Comparison of ENCODE assay signal across 22 cellular contexts in the genomic region with DNA sequence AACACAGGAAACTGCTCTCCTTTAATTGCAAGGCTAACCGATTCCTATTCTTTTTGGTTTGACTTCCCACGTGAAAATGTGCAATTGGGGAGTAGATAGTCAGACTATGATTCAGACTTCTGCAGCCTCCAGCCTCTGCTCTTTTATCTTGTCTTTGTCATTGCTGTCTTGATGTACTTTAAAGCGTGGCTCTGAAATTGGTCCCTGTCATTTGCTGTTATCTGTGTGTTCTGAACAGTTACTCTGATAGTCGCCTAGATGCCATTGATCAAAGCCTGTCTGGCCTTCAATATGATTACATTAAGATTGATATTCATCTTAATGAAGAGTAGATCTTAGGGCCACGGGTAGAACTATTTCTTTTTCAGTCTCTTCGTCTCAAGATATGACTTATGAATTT.
DNase-seq lines count a peak whose midpoint lies in the region; TF ChIP-seq lines count a peak whose summit lies in the region.
"Had no signal": no experiment of that assay in that cellular context is flagged by ENCODE, and none has a peak within 500 bp of the region (broad histone marks: within the 10 kb centered on the region; RNA-seq: fewer than 3 reads in every experiment).

No MANE protein-coding gene starts in this region.

- DNase-seq in BE2C (peak; percentile 14), SK-N-SH (no peak), glutamatergic neuron (no peak), T1000 (lab: John Stamatoyannopoulos, UW) (no peak), pons (ENCODE audit: low spot score) (no peak), endothelial cell (ENCODE audit: low spot score) (no peak)
- no peak for DNase-seq in effector CD8-positive, alpha-beta T cell (lab: John Stamatoyannopoulos, UW)
- DNase-seq: CD4-positive, alpha-beta T cell; CD8-positive, alpha-beta memory T cell; DMS 273 treated with DMSO at 0.1 percent for 48 hours; DMS79; EL; GDM1; GM23248; H7; HCEC 1CT had no signal

- H3K9me3 ChIP-seq in BE2C: no peaks in the 10 kb centered on the region
- H3K9me3 ChIP-seq in SK-N-SH: no peaks in the 10 kb centered on the region
- H3K9me3 ChIP-seq in mesodermal cell (ENCODE audit: control insufficient read depth, low read length): no peaks in the 10 kb centered on the region
- H3K9me3 ChIP-seq: BLaER1 treated with 17β-estradiol and CSF1 and Interleukin-3, amounts not matched to agents 10 nM and 100 nM had no signal

- TF ChIP-seq EP300 in SK-N-SH (IDR thresholded peaks at IDR 0.05; ENCODE audit: borderline replicate concordance in 1 of 2, low read depth in 1 of 2, low read length in 1 of 2): peak in 1 of 2 experiments; percentile 39; a peak in 1 of 4 replicates

- no peak for TF ChIP-seq CTCF in BE2C (IDR thresholded peaks at IDR 0.05; ENCODE audit: low read depth, low read length)
- TF ChIP-seq CTCF in SK-N-SH (IDR thresholded peaks at IDR 0.05): no peak
- no peak for TF ChIP-seq CTCF in glutamatergic neuron (IDR thresholded peaks at IDR 0.05; ENCODE audit: partially characterized antibody, unreplicated experiment)
- TF ChIP-seq CTCF in endothelial cell (IDR thresholded peaks at IDR 0.05; ENCODE audit: unreplicated experiment): no peak

- H3K27ac ChIP-seq in SK-N-SH (ENCODE audit: low read depth in 2 of 2, low read length in 1 of 2): no peak overlapping the region; a peak in 1 of 4 replicates
- peak overlapping the region; percentile 16 for H3K27ac ChIP-seq in mesodermal cell (ENCODE audit: low read depth, low read length, severe bottlenecking)
- H3K27ac ChIP-seq: 22Rv1; BLaER1 treated with 17β-estradiol and CSF1 and Interleukin-3, amounts not matched to agents 10 nM and 100 nM; GM23248 had no signal

- TF ChIP-seq RAD21 in SK-N-SH (IDR thresholded peaks at IDR 0.05; ENCODE audit: low read length): no peak; the same call in 1 of the 2 replicates

- H3K27me3 ChIP-seq in BE2C (no peaks in the 10 kb centered on the region), SK-N-SH (ENCODE audit: insufficient read depth) (no peaks in the 10 kb centered on the region)
- H3K27me3 ChIP-seq: BLaER1 treated with 17β-estradiol and CSF1 and Interleukin-3, amounts not matched to agents 10 nM and 100 nM had no signal

- H3K36me3 ChIP-seq in BE2C (no peaks in the 10 kb centered on the region), SK-N-SH (replicated peaks in 1 of 2; ENCODE audit: control insufficient read depth in 1 of 2, insufficient read depth in 2 of 2, low read length in 1 of 2) (no peaks in the 10 kb centered on the region), mesodermal cell (ENCODE audit: control insufficient read depth, insufficient read depth, low read length) (no peaks in the 10 kb centered on the region)
- H3K36me3 ChIP-seq: BLaER1 treated with 17β-estradiol and CSF1 and Interleukin-3, amounts not matched to agents 10 nM and 100 nM had no signal

- no peak overlapping the region for H3K4me3 Mint-ChIP-seq in glutamatergic neuron (ENCODE audit: unreplicated experiment)
- no peak overlapping the region for H3K4me3 Mint-ChIP-seq in endothelial cell (ENCODE audit: unreplicated experiment)
- H3K4me3 Mint-ChIP-seq: B cell; CD14-positive monocyte; CD4-positive, alpha-beta T cell; CD8-positive, alpha-beta memory T cell had no signal

- H3K4me2 ChIP-seq in SK-N-SH: no peak overlapping the region
- H3K4me2 ChIP-seq: BLaER1 treated with 17β-estradiol and CSF1 and Interleukin-3, amounts not matched to agents 10 nM and 100 nM had no signal

- WGBS in SK-N-SH (ENCODE audit: low lambda C conversion rate): 8% methylated on average over 6 of the region's 6 CpGs
- WGBS in mesodermal cell (ENCODE audit: insufficient coverage in 2 of 2), 2 experiments: 80% methylated on average over 2 of the region's 6 CpGs; no CpG with 5 or more reads in 1 of the 2 experiments

- POLR2A ChIA-PET in SK-N-SH (lab: Yijun Ruan, JAX): no interaction called here

- H3F3A ChIP-seq in SK-N-SH (replicated peaks; ENCODE audit: insufficient read depth): no peaks in the 10 kb centered on the region

- CTCF ChIA-PET in SK-N-SH (lab: Yijun Ruan, JAX): no interaction called here

- H3K27ac Mint-ChIP-seq in glutamatergic neuron (ENCODE audit: unreplicated experiment) (peak overlapping the region; percentile 28), endothelial cell (ENCODE audit: unreplicated experiment) (no peak overlapping the region)
- H3K27ac Mint-ChIP-seq: B cell; CD14-positive monocyte; CD4-positive, alpha-beta T cell; CD8-positive, alpha-beta memory T cell had no signal

- H3K4me1 Mint-ChIP-seq in glutamatergic neuron (ENCODE audit: low read depth, unreplicated experiment) (peaks cover 28% of the 10 kb centered on the region), endothelial cell (ENCODE audit: unreplicated experiment) (no peaks in the 10 kb centered on the region)
- H3K4me1 Mint-ChIP-seq: B cell; CD14-positive monocyte; CD8-positive, alpha-beta memory T cell had no signal

- H2AFZ ChIP-seq in SK-N-SH (ENCODE audit: low read depth): no peak overlapping the region
- H2AFZ ChIP-seq: GM23248 had no signal

- H3K4me1 ChIP-seq in BE2C (peaks cover 30% of the 10 kb centered on the region), SK-N-SH (ENCODE audit: control insufficient read depth in 1 of 2, insufficient read depth in 2 of 2, low read depth in 1 of 2, low read length in 1 of 2) (no peaks in the 10 kb centered on the region; a peak in 2 of 4 replicates), mesodermal cell (ENCODE audit: control insufficient read depth, insufficient read depth, low read length, poor library complexity, severe bottlenecking) (peaks cover 9% of the 10 kb centered on the region)
- H3K4me1 ChIP-seq: BLaER1 treated with 17β-estradiol and CSF1 and Interleukin-3, amounts not matched to agents 10 nM and 100 nM had no signal

- H3K9me3 Mint-ChIP-seq in glutamatergic neuron (ENCODE audit: unreplicated experiment) (peaks cover 2% of the 10 kb centered on the region), endothelial cell (ENCODE audit: unreplicated experiment) (no peaks in the 10 kb centered on the region)

- H3K9me2 ChIP-seq in SK-N-SH: no peaks in the 10 kb centered on the region

- H3K4me3 ChIP-seq in BE2C (ENCODE audit: low read depth, low read length) (no peak overlapping the region), SK-N-SH (ENCODE audit: low read depth in 2 of 2, low read length in 1 of 2) (no peak overlapping the region), mesodermal cell (ENCODE audit: extremely low read depth, insufficient read depth, low read length, poor library complexity, severe bottlenecking) (no peak overlapping the region)
- H3K4me3 ChIP-seq: BLaER1 treated with 17β-estradiol and CSF1 and Interleukin-3, amounts not matched to agents 10 nM and 100 nM; GM12878; GM23248 had no signal

- H3K27me3 Mint-ChIP-seq in glutamatergic neuron (ENCODE audit: unreplicated experiment) (no peaks in the 10 kb centered on the region), endothelial cell (ENCODE audit: unreplicated experiment) (no peaks in the 10 kb centered on the region)
- H3K27me3 Mint-ChIP-seq: B cell; CD4-positive, alpha-beta T cell had no signal

- H3K36me3 Mint-ChIP-seq in glutamatergic neuron (ENCODE audit: unreplicated experiment) (no peaks in the 10 kb centered on the region), endothelial cell (ENCODE audit: low read depth, unreplicated experiment) (no peaks in the 10 kb centered on the region)
- H3K36me3 Mint-ChIP-seq: CD14-positive monocyte; CD8-positive, alpha-beta memory T cell had no signal

- H3K9ac ChIP-seq in SK-N-SH: no peak overlapping the region
- H3K9ac ChIP-seq: BLaER1 treated with 17β-estradiol and CSF1 and Interleukin-3, amounts not matched to agents 10 nM and 100 nM; GM23248 had no signal

- H4K20me1 ChIP-seq in SK-N-SH (ENCODE audit: insufficient read depth): no peaks in the 10 kb centered on the region
- H4K20me1 ChIP-seq: BLaER1 treated with 17β-estradiol and CSF1 and Interleukin-3, amounts not matched to agents 10 nM and 100 nM had no signal

- H3K79me2 ChIP-seq in SK-N-SH (ENCODE audit: insufficient read depth): no peaks in the 10 kb centered on the region

TF ChIP-seq in SK-N-SH, 30 proteins besides CTCF, POLR2A, EP300 and RAD21:
- TF ChIP-seq, protein P1, sequence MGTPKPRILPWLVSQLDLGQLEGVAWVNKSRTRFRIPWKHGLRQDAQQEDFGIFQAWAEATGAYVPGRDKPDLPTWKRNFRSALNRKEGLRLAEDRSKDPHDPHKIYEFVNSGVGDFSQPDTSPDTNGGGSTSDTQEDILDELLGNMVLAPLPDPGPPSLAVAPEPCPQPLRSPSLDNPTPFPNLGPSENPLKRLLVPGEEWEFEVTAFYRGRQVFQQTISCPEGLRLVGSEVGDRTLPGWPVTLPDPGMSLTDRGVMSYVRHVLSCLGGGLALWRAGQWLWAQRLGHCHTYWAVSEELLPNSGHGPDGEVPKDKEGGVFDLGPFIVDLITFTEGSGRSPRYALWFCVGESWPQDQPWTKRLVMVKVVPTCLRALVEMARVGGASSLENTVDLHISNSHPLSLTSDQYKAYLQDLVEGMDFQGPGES (IDR thresholded peaks at IDR 0.05; ENCODE audit: low read depth, low read length): no peak
- TF ChIP-seq RXRA (IDR thresholded peaks at IDR 0.05; ENCODE audit: borderline replicate concordance, low read depth) (no peak), GATA2 (CRISPR knock-in tag; IDR thresholded peaks at IDR 0.05) (peak; percentile 52)
TF ChIP-seq in SK-N-SH: peak in this region for 1.
